In genomic region chr11:32332990-32333334, GRCh38 we compare ENCODE assay signal across 11 cellular contexts.
DNase-seq lines count a peak whose midpoint lies in the region; ATAC-seq, FAIRE-seq and TF ChIP-seq lines count a peak whose summit lies in the region.
"Had no signal": no experiment of that assay in that cellular context is flagged by ENCODE, and none has a peak within 500 bp of the region (broad histone marks: within the 10 kb centered on the region; RNA-seq: fewer than 3 reads in every experiment).

No MANE protein-coding gene starts in this region.

- H3K27me3 Mint-ChIP-seq in activated CD4-positive, alpha-beta T cell treated with anti-CD3 and anti-CD28 coated beads, Interleukin-2, amount 10 ng/mL, durations not matched to agents 24 days and 14 days, result peaks cover 34% of the 10 kb centered on the region
- H3K27me3 Mint-ChIP-seq in memory B cell, result peaks cover 16% of the 10 kb centered on the region

- intact Hi-C loops in activated CD4-positive, alpha-beta T cell treated with anti-CD3 and anti-CD28 coated beads, Interleukin-2, amount 10 ng/mL, durations not matched to agents 24 days and 14 days (cut with micrococcal nuclease), result loop anchor here (5.0 kb wide), 1 partner anchor 104 kb away; the partner anchor contains the start of gene WT1

- H3K36me3 ChIP-seq in subcutaneous abdominal adipose tissue (ENCODE audit: control insufficient read depth in 5 of 5, insufficient read depth in 5 of 5, low read length in 5 of 5), result no peaks in the 10 kb centered on the region

- no peaks in the 10 kb centered on the region for H3K9me3 Mint-ChIP-seq in activated CD4-positive, alpha-beta T cell treated with anti-CD3 and anti-CD28 coated beads, Interleukin-2, amount 10 ng/mL, durations not matched to agents 24 days and 14 days
- peaks cover 4% of the 10 kb centered on the region for H3K9me3 Mint-ChIP-seq in memory B cell

- no peaks in the 10 kb centered on the region for H3K36me3 Mint-ChIP-seq in activated CD4-positive, alpha-beta T cell treated with anti-CD3 and anti-CD28 coated beads, Interleukin-2, amount 10 ng/mL, durations not matched to agents 24 days and 14 days (ENCODE audit: low read depth)
- H3K36me3 Mint-ChIP-seq in memory B cell, result no peaks in the 10 kb centered on the region

- TF ChIP-seq CTCF in astrocyte of the cerebellum (IDR thresholded peaks at IDR 0.05; ENCODE audit: low read depth, low read length, missing control alignments), result no peak

- in situ Hi-C loops in astrocyte of the cerebellum (cut with HindIII; ENCODE audit: low sequenced_read_pairs), result no loop called here
- in situ Hi-C loops in KBM-7 (cut with MboI; ENCODE audit: low pct_unique_long_range_greater_than_20kb, low sequenced_read_pairs), result no loop called here

- H3K4me3 ChIP-seq in astrocyte of the cerebellum (ENCODE audit: low read depth, low read length) (peak overlapping the region; percentile 35), subcutaneous abdominal adipose tissue (ENCODE audit: low read depth in 1 of 5, low read length in 5 of 5) (peak overlapping the region; percentile 67 to 77 (median 71))

- no peak for DNase-seq in activated CD4-positive, alpha-beta T cell treated with anti-CD3 and anti-CD28 coated beads, Interleukin-2, amount 10 ng/mL, durations not matched to agents 24 days and 14 days
- DNase-seq in activated CD4-positive, alpha-beta T cell treated with anti-CD3 and anti-CD28 coated beads for 1 hour, result no peak
- no peak for DNase-seq in astrocyte of the cerebellum (ENCODE audit: low read depth)
- no peak for DNase-seq in memory B cell (ENCODE audit: low spot score in 2 of 2)
- no peak for DNase-seq in KBM-7
- DNase-seq in GM12891 (ENCODE audit: insufficient read length, low spot score), result no peak
- DNase-seq: NCI-H1694 treated with DMSO at 0.1 percent for 48 hours had no signal

- FAIRE-seq in GM12891 (lab: Jason Lieb, UNC), result no peak
- FAIRE-seq: endometrium, TTC549 had no signal

- no peak overlapping the region for H3K27ac ChIP-seq in subcutaneous abdominal adipose tissue (ENCODE audit: low read depth, low read length)

- peaks cover 0 to 15% (median 14%) of the 10 kb centered on the region in 5 donors for H3K4me1 ChIP-seq in subcutaneous abdominal adipose tissue (ENCODE audit: control insufficient read depth in 5 of 5, insufficient read depth in 5 of 5, low read length in 5 of 5)

- no peak overlapping the region for H3K27ac Mint-ChIP-seq in activated CD4-positive, alpha-beta T cell treated with anti-CD3 and anti-CD28 coated beads, Interleukin-2, amount 10 ng/mL, durations not matched to agents 24 days and 14 days
- no peak overlapping the region for H3K27ac Mint-ChIP-seq in memory B cell

- no peak for TF ChIP-seq POLR2A in GM12891 (IDR thresholded peaks at IDR 0.05; ENCODE audit: low read depth, low read length)

- ATAC-seq in memory B cell (ENCODE audit: low read depth) (no peak), HG02763 (IDR thresholded peaks at IDR 0.05; ENCODE audit: unreplicated experiment) (no peak)

- peak overlapping the region in 4 of 5 donors; percentile 16 to 76 (median 44) for H3K9ac ChIP-seq in subcutaneous abdominal adipose tissue (ENCODE audit: low read length in 5 of 5)

- peak overlapping the region; percentile 73 for H3K4me3 Mint-ChIP-seq in activated CD4-positive, alpha-beta T cell treated with anti-CD3 and anti-CD28 coated beads, Interleukin-2, amount 10 ng/mL, durations not matched to agents 24 days and 14 days
- peak overlapping the region; percentile 57 for H3K4me3 Mint-ChIP-seq in memory B cell

- peaks cover 0 to 2% (median 0%) of the 10 kb centered on the region in 5 donors for H3K9me3 ChIP-seq in subcutaneous abdominal adipose tissue (ENCODE audit: control insufficient read depth in 5 of 5, low read length in 5 of 5)

- H3K27me3 ChIP-seq in subcutaneous abdominal adipose tissue (ENCODE audit: control insufficient read depth in 5 of 5, insufficient read depth in 4 of 5, low read length in 5 of 5), result peaks cover 0 to 6% (median 0%) of the 10 kb centered on the region in 5 donors

- peaks cover 13% of the 10 kb centered on the region for H3K4me1 Mint-ChIP-seq in activated CD4-positive, alpha-beta T cell treated with anti-CD3 and anti-CD28 coated beads, Interleukin-2, amount 10 ng/mL, durations not matched to agents 24 days and 14 days
- peaks cover 3% of the 10 kb centered on the region for H3K4me1 Mint-ChIP-seq in memory B cell

TF ChIP-seq in GM12891, 5 proteins besides CTCF, POLR2A, EP300 and RAD21:
- TF ChIP-seq SPI1 (IDR thresholded peaks at IDR 0.05; ENCODE audit: low read depth, low read length) (no peak), POLR2AphosphoS5 (IDR thresholded peaks at IDR 0.05; ENCODE audit: low read depth, low read length) (no peak), TAF1 (IDR thresholded peaks at IDR 0.05; ENCODE audit: low read depth, low read length) (no peak)
